ENCODE assay signal across 12 cellular contexts in genomic region chr5:67011422-67011821, GRCh38.
DNase-seq lines count a peak whose midpoint lies in the region; ATAC-seq, FAIRE-seq and TF ChIP-seq lines count a peak whose summit lies in the region.
"Had no signal": no experiment of that assay in that cellular context is flagged by ENCODE, and none has a peak within 500 bp of the region (broad histone marks: within the 10 kb centered on the region; RNA-seq: fewer than 3 reads in every experiment).

No MANE protein-coding gene starts in this region.

- no peaks in the 10 kb centered on the region for H4K20me1 ChIP-seq in astrocyte (ENCODE audit: insufficient read depth, low read length)

- H2AK5ac ChIP-seq in mesendoderm (ENCODE audit: low read length): no peak overlapping the region

- DNase-seq in activated T-cell treated with anti-CD3 and anti-CD28 coated beads, Interleukin-2, amount 50 U/mL, for 72 hours: no peak
- DNase-seq in activated T-cell treated with anti-CD3 and anti-CD28 coated beads, Interleukin-2, amount 50 U/mL, for 4 hours: no peak
- DNase-seq in astrocyte (ENCODE audit: low read depth) (no peak), mesendoderm (no peak), thoracic aorta (ENCODE audit: low spot score) (no peak), Peyer's patch (no peak), DMS153 (lab: John Stamatoyannopoulos, UW) (no peak), mucosa of gallbladder (ENCODE audit: low spot score) (no peak)
- DNase-seq: effector CD4-positive, alpha-beta T cell; NCI-H774; T-helper 9 cell had no signal

- H3K79me2 ChIP-seq in astrocyte (ENCODE audit: insufficient read depth, low read length) (peaks cover 89% of the 10 kb centered on the region), mesendoderm (ENCODE audit: control insufficient read depth, insufficient read depth, low read length) (peaks cover 3% of the 10 kb centered on the region)

- no peak for ATAC-seq in activated T-cell treated with anti-CD3 and anti-CD28 coated beads, Interleukin-2, amount 50 U/mL, for 72 hours (replicated peaks in 1 of 2)
- ATAC-seq in activated T-cell treated with anti-CD3 and anti-CD28 coated beads, Interleukin-2, amount 50 U/mL, for 4 hours: no peak
- no peak for ATAC-seq in thoracic aorta (ENCODE audit: insufficient number of reproducible peaks, low FRiP score, low read depth)
- ATAC-seq: pancreas had no signal

- TF ChIP-seq POLR2A in Peyer's patch (IDR thresholded peaks at IDR 0.05): no peak

- H2AFZ ChIP-seq in astrocyte (ENCODE audit: low read depth, low read length): peak overlapping the region; percentile 7

- H3K36me3 ChIP-seq in astrocyte (ENCODE audit: insufficient read depth, low read length) (no peaks in the 10 kb centered on the region), mesendoderm (ENCODE audit: control insufficient read depth, insufficient read depth, low read length) (no peaks in the 10 kb centered on the region), thoracic aorta (no peaks in the 10 kb centered on the region), Peyer's patch (no peaks in the 10 kb centered on the region)
- H3K36me3 ChIP-seq: pancreas had no signal

- H4K5ac ChIP-seq in mesendoderm (ENCODE audit: low read length): no peak overlapping the region

- H4K8ac ChIP-seq in mesendoderm (ENCODE audit: low read depth, low read length): no peak overlapping the region

- no peaks in the 10 kb centered on the region for H3K9me3 ChIP-seq in astrocyte (ENCODE audit: insufficient read depth, low read depth, low read length)
- no peaks in the 10 kb centered on the region for H3K9me3 ChIP-seq in thoracic aorta
- no peaks in the 10 kb centered on the region for H3K9me3 ChIP-seq in Peyer's patch
- H3K9me3 ChIP-seq: pancreas had no signal

- no peak for TF ChIP-seq CTCF in astrocyte (IDR thresholded peaks at IDR 0.05; ENCODE audit: insufficient read depth, low read depth, low read length)
- TF ChIP-seq CTCF in thoracic aorta (IDR thresholded peaks at IDR 0.05): no peak
- no peak for TF ChIP-seq CTCF in Peyer's patch (IDR thresholded peaks at IDR 0.05)

- H3K79me1 ChIP-seq in mesendoderm (ENCODE audit: low read length): peaks cover 8% of the 10 kb centered on the region

- H3K4me1 ChIP-seq in astrocyte (ENCODE audit: insufficient read depth, low read length) (peaks cover 60% of the 10 kb centered on the region), mesendoderm (ENCODE audit: control insufficient read depth, low read depth, low read length) (no peaks in the 10 kb centered on the region), thoracic aorta (ENCODE audit: control insufficient read depth in 1 of 2, low read depth in 2 of 2) (peaks cover 14 to 85% of the 10 kb centered on the region in 2 donors), Peyer's patch (peaks cover 0 to 18% (median 0%) of the 10 kb centered on the region in 4 donors)

- H3K4me1 Mint-ChIP-seq in activated T-cell treated with anti-CD3 and anti-CD28 coated beads, Interleukin-2, amount 50 U/mL, for 72 hours (ENCODE audit: low read depth): peaks cover 99% of the 10 kb centered on the region
- H3K4me1 Mint-ChIP-seq in activated T-cell treated with anti-CD3 and anti-CD28 coated beads, Interleukin-2, amount 50 U/mL, for 4 hours (ENCODE audit: low read depth): peaks cover 88% of the 10 kb centered on the region
- peaks cover 53% of the 10 kb centered on the region for H3K4me1 Mint-ChIP-seq in astrocyte (ENCODE audit: low read depth, unreplicated experiment)

- H2BK5ac ChIP-seq in mesendoderm (ENCODE audit: low read length): no peak overlapping the region

- no peaks in the 10 kb centered on the region for H3K27me3 ChIP-seq in astrocyte (ENCODE audit: insufficient read depth, low read length)
- no peaks in the 10 kb centered on the region for H3K27me3 ChIP-seq in mesendoderm (ENCODE audit: insufficient read depth, low read length, poor library complexity)
- H3K27me3 ChIP-seq in thoracic aorta (replicated peaks; ENCODE audit: insufficient read depth): no peaks in the 10 kb centered on the region
- no peaks in the 10 kb centered on the region for H3K27me3 ChIP-seq in Peyer's patch
- H3K27me3 ChIP-seq: pancreas had no signal

- peak overlapping the region; percentile 47 for H3K27ac Mint-ChIP-seq in activated T-cell treated with anti-CD3 and anti-CD28 coated beads, Interleukin-2, amount 50 U/mL, for 72 hours
- peak overlapping the region; percentile 79 for H3K27ac Mint-ChIP-seq in astrocyte (ENCODE audit: unreplicated experiment)

- H2BK15ac ChIP-seq in mesendoderm (replicated peaks; ENCODE audit: low read depth): no peak overlapping the region

- no CpG with 5 or more reads among the region's 5 CpGs for WGBS in mesendoderm (ENCODE audit: extremely low coverage, insufficient coverage, low lambda C conversion rate)

- H3K4me2 ChIP-seq in astrocyte (ENCODE audit: low read length) (peak overlapping the region; percentile 83), mesendoderm (ENCODE audit: low read length) (no peak overlapping the region)

- no peak overlapping the region for H3K23ac ChIP-seq in mesendoderm (ENCODE audit: low read length)

- peak overlapping the region; percentile 25 for H3K18ac ChIP-seq in mesendoderm (ENCODE audit: low read length)

- H3K27me3 Mint-ChIP-seq in activated T-cell treated with anti-CD3 and anti-CD28 coated beads, Interleukin-2, amount 50 U/mL, for 72 hours (ENCODE audit: low read depth): no peaks in the 10 kb centered on the region
- H3K27me3 Mint-ChIP-seq in activated T-cell treated with anti-CD3 and anti-CD28 coated beads, Interleukin-2, amount 50 U/mL, for 4 hours (ENCODE audit: low read depth): no peaks in the 10 kb centered on the region
- H3K27me3 Mint-ChIP-seq in astrocyte (ENCODE audit: low read depth, unreplicated experiment): no peaks in the 10 kb centered on the region

- no peak for FAIRE-seq in astrocyte (lab: Jason Lieb, UNC)
- FAIRE-seq: pancreas had no signal

- H3K9me3 Mint-ChIP-seq in activated T-cell treated with anti-CD3 and anti-CD28 coated beads, Interleukin-2, amount 50 U/mL, for 72 hours: no peaks in the 10 kb centered on the region
- no peaks in the 10 kb centered on the region for H3K9me3 Mint-ChIP-seq in activated T-cell treated with anti-CD3 and anti-CD28 coated beads, Interleukin-2, amount 50 U/mL, for 4 hours
- no peaks in the 10 kb centered on the region for H3K9me3 Mint-ChIP-seq in astrocyte (ENCODE audit: unreplicated experiment)

- no peak overlapping the region for H2BK120ac ChIP-seq in mesendoderm (ENCODE audit: low read depth, low read length)

- H3K27ac ChIP-seq in astrocyte (ENCODE audit: low read depth, low read length) (peak overlapping the region; percentile 96), mesendoderm (ENCODE audit: low read depth, low read length) (no peak overlapping the region), thoracic aorta (peak overlapping the region; percentile 51 to 65), Peyer's patch (no peak overlapping the region)

- H3K4me3 Mint-ChIP-seq in activated T-cell treated with anti-CD3 and anti-CD28 coated beads, Interleukin-2, amount 50 U/mL, for 72 hours: peak overlapping the region; percentile 93 to 94
- H3K4me3 Mint-ChIP-seq in activated T-cell treated with anti-CD3 and anti-CD28 coated beads, Interleukin-2, amount 50 U/mL, for 4 hours: no peak overlapping the region
- no peak overlapping the region for H3K4me3 Mint-ChIP-seq in astrocyte (ENCODE audit: unreplicated experiment)

- H3K4ac ChIP-seq in mesendoderm (ENCODE audit: low read depth, low read length): no peak overlapping the region

- H3K9ac ChIP-seq in astrocyte (ENCODE audit: low read length) (peak overlapping the region; percentile 77), mesendoderm (ENCODE audit: low read length) (no peak overlapping the region)

- peaks cover 2 to 7% of the 10 kb centered on the region in 2 donors for H3K36me3 Mint-ChIP-seq in activated T-cell treated with anti-CD3 and anti-CD28 coated beads, Interleukin-2, amount 50 U/mL, for 72 hours (ENCODE audit: insufficient read depth in 2 of 2)
- peaks cover 15% of the 10 kb centered on the region for H3K36me3 Mint-ChIP-seq in activated T-cell treated with anti-CD3 and anti-CD28 coated beads, Interleukin-2, amount 50 U/mL, for 4 hours (ENCODE audit: insufficient read depth)
- no peaks in the 10 kb centered on the region for H3K36me3 Mint-ChIP-seq in astrocyte (ENCODE audit: low read depth, unreplicated experiment)

- H3K4me3 ChIP-seq in astrocyte (ENCODE audit: insufficient read depth, low read depth, low read length) (peak overlapping the region; percentile 40), mesendoderm (ENCODE audit: low read length) (no peak overlapping the region), thoracic aorta (peak overlapping the region; percentile 47), Peyer's patch (no peak overlapping the region)
- H3K4me3 ChIP-seq: pancreas had no signal

- H3K56ac ChIP-seq in mesendoderm (ENCODE audit: low read length): no peak overlapping the region

Comparison
In these comparisons a context has a peak if more than half of its experiments do, and no peak if none do; other contexts are left out.
1. H3K4me3 Mint-ChIP-seq: peak in activated T-cell treated with anti-CD3 and anti-CD28 coated beads, Interleukin-2, amount 50 U/mL, for 72 hours (2 of 2); none in activated T-cell treated with anti-CD3 and anti-CD28 coated beads, Interleukin-2, amount 50 U/mL, for 4 hours (single experiment) and astrocyte (single experiment).
2. H3K27ac ChIP-seq: peak in astrocyte (single experiment) and thoracic aorta (2 of 2); none in mesendoderm (single experiment) and Peyer's patch (0 of 4).
3. H3K4me3 ChIP-seq: peak in astrocyte (single experiment) and thoracic aorta (single experiment); none in mesendoderm (single experiment) and Peyer's patch (0 of 4).